ENCODE assay signal across 11 cellular contexts in the genomic region with DNA sequence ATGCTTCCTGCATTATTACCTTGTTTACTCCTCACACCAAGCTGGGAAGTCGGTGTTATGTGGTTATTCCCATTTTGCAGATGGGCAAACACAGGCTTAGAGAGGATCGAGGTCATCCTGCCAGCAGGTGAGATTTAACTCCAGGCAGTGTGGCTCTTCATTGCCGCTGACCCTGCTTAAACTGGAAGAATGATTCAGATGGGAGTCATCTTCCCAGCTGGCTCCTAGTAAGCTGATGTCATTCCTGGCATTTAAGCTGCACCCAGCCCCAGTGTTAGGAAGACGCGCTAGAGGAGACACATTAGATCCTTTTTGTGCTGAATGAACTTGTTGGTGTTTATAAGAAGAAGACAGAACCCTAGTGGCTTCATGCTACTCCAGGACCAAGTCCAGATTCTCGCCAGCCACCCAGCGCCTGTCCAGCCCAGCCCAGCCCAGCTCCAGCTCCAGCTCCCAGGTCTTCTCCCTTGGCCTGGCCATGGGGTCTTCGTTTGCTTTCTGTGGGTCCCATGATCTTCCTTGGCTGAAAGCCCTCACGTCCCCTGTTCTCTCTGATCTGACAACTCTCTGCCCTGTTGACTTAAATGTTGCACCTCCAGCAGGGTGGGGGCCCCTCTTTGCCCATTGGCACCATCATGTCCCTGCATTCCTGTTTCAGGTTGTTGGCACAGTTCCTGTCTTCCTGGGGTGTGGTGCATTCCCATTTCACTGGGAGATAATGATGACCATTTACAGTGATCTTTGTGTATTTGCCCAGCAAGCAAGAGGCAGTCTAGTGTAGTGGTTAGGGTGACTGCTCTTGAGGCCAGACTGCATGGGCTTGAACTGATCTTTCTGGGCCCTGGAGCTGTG. TPM values are rescaled to one million over a fixed set of nuclear protein-coding genes. Genes with fewer than 3 reads are reported as not detected.
DNase-seq lines count a peak whose midpoint lies in the region; ATAC-seq lines count a peak whose summit lies in the region.
"Had no signal": no experiment of that assay in that cellular context is flagged by ENCODE, and none has a peak within 500 bp of the region (broad histone marks: within the 10 kb centered on the region; RNA-seq: fewer than 3 reads in every experiment).

No MANE protein-coding gene starts in this region.

- peak; percentile 87 for DNase-seq in M059J (ENCODE audit: low read depth)
- peak; percentile 89 for DNase-seq in dedifferentiated amniotic fluid mesenchymal stem cell (ENCODE audit: extremely low spot score)
- peak; percentile 65 for DNase-seq in mesendoderm
- DNase-seq in T-cell: no peak
- no peak for DNase-seq in activated CD4-positive, alpha-beta T cell treated with anti-CD3 and anti-CD28 coated beads, Interleukin-2, amount 50 U/mL, for 4 hours
- DNase-seq in activated naive CD4-positive, alpha-beta T cell treated with Interleukin-2 at 50 U/mL for 16 hours: no peak
- DNase-seq: activated T-cell treated with anti-CD3 and anti-CD28 coated beads, Interleukin-2, amount 50 U/mL, for 1 hour; CD4-positive, alpha-beta memory T cell; NCI-H1417 treated with DMSO at 0.1 percent for 48 hours had no signal

- H2BK5ac ChIP-seq in mesendoderm (ENCODE audit: low read length): no peak overlapping the region

- H4K8ac ChIP-seq in mesendoderm (ENCODE audit: low read depth, low read length): no peak overlapping the region

- H3K4me3 ChIP-seq in ACC112 (ENCODE audit: low read depth, low read length) (peak overlapping the region; percentile 31; the same call in 1 of the 2 replicates), mesendoderm (ENCODE audit: low read length) (no peak overlapping the region)

- no peak overlapping the region for H3K18ac ChIP-seq in mesendoderm (ENCODE audit: low read length)

- H3K27ac Mint-ChIP-seq in T-cell: no peak overlapping the region

- H3K4me3 Mint-ChIP-seq in T-cell: no peak overlapping the region

- H3K4me1 Mint-ChIP-seq in T-cell: peaks cover 5 to 14% (median 10%) of the 10 kb centered on the region in 3 donors

- no CpG with 5 or more reads among the region's 9 CpGs for WGBS in mesendoderm (ENCODE audit: extremely low coverage, insufficient coverage, low lambda C conversion rate)

- H3K23ac ChIP-seq in mesendoderm (ENCODE audit: low read length): no peak overlapping the region

- H2BK120ac ChIP-seq in mesendoderm (ENCODE audit: low read depth, low read length): no peak overlapping the region

- no peak overlapping the region for H2AFZ ChIP-seq in ACC112 (ENCODE audit: low read length, unreplicated experiment)

- POLR2A ChIA-PET in T-cell (lab: Charles Lee): no interaction called here

- H3K9ac ChIP-seq in mesendoderm (ENCODE audit: low read length): no peak overlapping the region

- no peak overlapping the region for H4K5ac ChIP-seq in mesendoderm (ENCODE audit: low read length)

- ATAC-seq in GM18511 (IDR thresholded peaks at IDR 0.05; ENCODE audit: unreplicated experiment): no peak
- ATAC-seq in T-cell (replicated peaks in 1 of 4): no peak

- H3K4ac ChIP-seq in mesendoderm (ENCODE audit: low read depth, low read length): no peak overlapping the region

- no peaks in the 10 kb centered on the region for H3K79me1 ChIP-seq in mesendoderm (ENCODE audit: low read length)

- H3K27me3 ChIP-seq in ACC112 (ENCODE audit: insufficient read depth, low read length) (no peaks in the 10 kb centered on the region), mesendoderm (ENCODE audit: insufficient read depth, low read length, poor library complexity) (no peaks in the 10 kb centered on the region)

- H3K27ac ChIP-seq in ACC112 (ENCODE audit: low read depth, low read length) (peak overlapping the region; percentile 52; the same call in 1 of the 2 replicates), mesendoderm (ENCODE audit: low read depth, low read length) (no peak overlapping the region)

- no peak overlapping the region for H3K4me2 ChIP-seq in mesendoderm (ENCODE audit: low read length)

- no peak overlapping the region for H2AK5ac ChIP-seq in mesendoderm (ENCODE audit: low read length)

- peaks cover 4 to 13% of the 10 kb centered on the region in 2 donors for H3K27me3 Mint-ChIP-seq in T-cell
- H3K27me3 Mint-ChIP-seq: CD4-positive, alpha-beta memory T cell had no signal

- H2BK15ac ChIP-seq in mesendoderm (replicated peaks; ENCODE audit: low read depth): no peak overlapping the region

- H3K56ac ChIP-seq in mesendoderm (ENCODE audit: low read length): no peak overlapping the region

- H3K79me2 ChIP-seq in ACC112 (ENCODE audit: control insufficient read depth, insufficient read depth, low read length, unreplicated experiment) (no peaks in the 10 kb centered on the region), mesendoderm (ENCODE audit: control insufficient read depth, insufficient read depth, low read length) (no peaks in the 10 kb centered on the region)

- H3K9me3 Mint-ChIP-seq in T-cell: no peaks in the 10 kb centered on the region

- H3K36me3 Mint-ChIP-seq in T-cell: no peaks in the 10 kb centered on the region
- H3K36me3 Mint-ChIP-seq: CD4-positive, alpha-beta memory T cell had no signal

- H3K4me1 ChIP-seq in ACC112 (ENCODE audit: control insufficient read depth, insufficient read depth, low read length, unreplicated experiment) (peaks cover 10% of the 10 kb centered on the region), mesendoderm (ENCODE audit: control insufficient read depth, low read depth, low read length) (no peaks in the 10 kb centered on the region)

- H3K36me3 ChIP-seq in ACC112 (ENCODE audit: insufficient read depth, low read length) (no peaks in the 10 kb centered on the region), mesendoderm (ENCODE audit: control insufficient read depth, insufficient read depth, low read length) (no peaks in the 10 kb centered on the region)

- CTCF ChIA-PET in T-cell (lab: Charles Lee): no interaction called here

RNA-seq across cellular contexts. Expression of a gene that starts 13.6 kb away (rescaled TPM):
- 0.15 TPM in 1 of 2 replicates, not detected in the other for total RNA-seq in M059J (2014; rRNA removed; shearing (Covaris generic))
- 8.5 TPM for polyA plus RNA-seq in mesendoderm (2013, experiment 1 of 2)
- 8.4 TPM for polyA plus RNA-seq in mesendoderm (2013, experiment 2 of 2)
- 10 to 100 TPM in 2 of 5 donors, 1 to 10 TPM in 3; 5.9 to 13.8 (median 8.2) TPM for total RNA-seq in T-cell

Comparison
In these comparisons a context has a peak if more than half of its experiments do, and no peak if none do; other contexts are left out.
1. DNase-seq: peak in M059J (single experiment), dedifferentiated amniotic fluid mesenchymal stem cell (single experiment) and mesendoderm (single experiment); none in T-cell (0 of 34), activated CD4-positive, alpha-beta T cell treated with anti-CD3 and anti-CD28 coated beads, Interleukin-2, amount 50 U/mL, for 4 hours (0 of 2) and activated naive CD4-positive, alpha-beta T cell treated with Interleukin-2 at 50 U/mL for 16 hours (single experiment).